Comparison of ENCODE assay signal across 8 cellular contexts in genomic region chr3:171541647-171542046, GRCh38.
"Had no signal": no experiment of that assay in that cellular context is flagged by ENCODE, and none has a peak within 500 bp of the region (broad histone marks: within the 10 kb centered on the region; RNA-seq: fewer than 3 reads in every experiment).

No MANE protein-coding gene starts in this region.

- DNase-seq: GDM1, GF-D8 had no signal

- FAIRE-seq: G401.6, GM12878, GM12891, GM12892, GM18507, GM19239 had no signal

- ATAC-seq: GM12878 had no signal

- H3K4me3 ChIP-seq: GM12878 had no signal
